ENCODE assay signal across 27 cellular contexts in genomic region chr1:172960019-172960418, GRCh38.
DNase-seq lines count a peak whose midpoint lies in the region; ATAC-seq, FAIRE-seq and TF ChIP-seq lines count a peak whose summit lies in the region.
"Had no signal": no experiment of that assay in that cellular context is flagged by ENCODE, and none has a peak within 500 bp of the region (broad histone marks: within the 10 kb centered on the region; RNA-seq: fewer than 3 reads in every experiment).

No MANE protein-coding gene starts in this region.

- FAIRE-seq in keratinocyte (lab: Jason Lieb, UNC): peak; percentile 48
- FAIRE-seq in GM12891 (lab: Jason Lieb, UNC): no peak
- FAIRE-seq: colon, GM12878 had no signal

- peak; percentile 73 for ATAC-seq in SK-N-SH treated with all-trans-retinoic acid at 6 μM for 48 hours
- ATAC-seq in GM21423 (IDR thresholded peaks at IDR 0.05; ENCODE audit: unreplicated experiment): no peak
- ATAC-seq: GM12878 had no signal

- no peak for TF ChIP-seq POLR2A in GM12891 (IDR thresholded peaks at IDR 0.05; ENCODE audit: low read depth, low read length)

- no peak overlapping the region for H3K4me3 ChIP-seq in keratinocyte (ENCODE audit: control insufficient read depth in 2 of 3, extremely low read depth in 1 of 3, insufficient read depth in 2 of 3, low read depth in 1 of 3, low read length in 3 of 3)
- H3K4me3 ChIP-seq: adrenal gland, breast epithelium, GM12878, lung had no signal

- H3K27me3 ChIP-seq in keratinocyte (ENCODE audit: control insufficient read depth, extremely low read depth, insufficient read depth, low read length): no peaks in the 10 kb centered on the region
- H3K27me3 ChIP-seq: adrenal gland, breast epithelium had no signal

- H3K4me1 ChIP-seq in keratinocyte (ENCODE audit: control insufficient read depth, extremely low read depth, insufficient read depth, low read length): peaks cover 8% of the 10 kb centered on the region
- H3K4me1 ChIP-seq: adrenal gland, breast epithelium had no signal

- dilution Hi-C loops in keratinocyte (cut with MboI; ENCODE audit: extremely low pct_ligation_motif_present, low sequenced_read_pairs): no loop called here

- H3K79me2 ChIP-seq in keratinocyte (ENCODE audit: control insufficient read depth, insufficient read depth, low read length): no peaks in the 10 kb centered on the region

- no peak for TF ChIP-seq CTCF in keratinocyte (optimal IDR thresholded peaks at IDR 0.05 in 1 of 3, IDR thresholded peaks at IDR 0.05 in 1 of 3, conservative IDR thresholded peaks at IDR 0.05 in 1 of 3; ENCODE audit: extremely low read depth in 1 of 3, insufficient read depth in 2 of 3, low read length in 3 of 3)

- no peaks in the 10 kb centered on the region for H4K20me1 ChIP-seq in keratinocyte (ENCODE audit: control insufficient read depth, extremely low read depth, insufficient read depth, low read length)

- no peaks in the 10 kb centered on the region for H3K9me3 ChIP-seq in keratinocyte (ENCODE audit: control insufficient read depth, low read depth, low read length)
- H3K9me3 ChIP-seq: adrenal gland, breast epithelium had no signal

- H3K4me2 ChIP-seq in keratinocyte (ENCODE audit: control insufficient read depth, extremely low read depth, insufficient read depth, low read depth, low read length): no peak overlapping the region

- no peaks in the 10 kb centered on the region for H3K36me3 ChIP-seq in keratinocyte (ENCODE audit: control insufficient read depth in 2 of 2, extremely low read depth in 1 of 2, insufficient read depth in 2 of 2, low read length in 2 of 2)
- H3K36me3 ChIP-seq: adrenal gland, breast epithelium, WERI-Rb-1 had no signal

- no peak overlapping the region for H3K9ac ChIP-seq in keratinocyte (ENCODE audit: control insufficient read depth, extremely low read depth, insufficient read depth, low read length)

- DNase-seq in A172 (ENCODE audit: low spot score): peak; percentile 58
- DNase-seq in HCEC 1CT: peak; percentile 54
- no peak for DNase-seq in keratinocyte (ENCODE audit: low read depth, low spot score)
- no peak for DNase-seq in GOT3 (lab: John Stamatoyannopoulos, UW)
- DNase-seq in GM12891 (ENCODE audit: insufficient read length, low spot score): no peak
- DNase-seq in dedifferentiated amniotic fluid mesenchymal stem cell (ENCODE audit: extremely low spot score): no peak
- DNase-seq: activated CD4-positive, alpha-beta T cell treated with anti-CD3 and anti-CD28 coated beads, Interleukin-2, amount 10 ng/mL, durations not matched to agents 7 days and 5 days; activated naive CD4-positive, alpha-beta T cell; activated T-cell treated with anti-CD3 and anti-CD28 coated beads, Interleukin-2, amount 50 U/mL, for 48 hours; adrenal gland; COR-L47; DMS79; endodermal cell; kidney; NCI-H187; NCI-H774; OCI-M1; stimulated activated CD8-positive, alpha-beta memory T cell treated with anti-CD3 and anti-CD28 coated beads, Interleukin-4, amount 100 ng/mL, for 48 hours; T-helper 9 cell; WERI-Rb-1 had no signal

- H3K27ac ChIP-seq in keratinocyte (ENCODE audit: control insufficient read depth, insufficient read depth, low read length): no peak overlapping the region
- H3K27ac ChIP-seq: 22Rv1, adrenal gland, breast epithelium, WERI-Rb-1 had no signal

- no peaks in the 10 kb centered on the region for H3K9me1 ChIP-seq in keratinocyte (ENCODE audit: control insufficient read depth, extremely low read depth, insufficient read depth, low read length)

- peak overlapping the region; percentile 44 for H2AFZ ChIP-seq in keratinocyte (ENCODE audit: control insufficient read depth, low read length)

TF ChIP-seq in SK-N-SH treated with all-trans-retinoic acid at 6 μM for 48 hours, 23 proteins besides CTCF, POLR2A, EP300 and RAD21:
- TF ChIP-seq ISL1 (CRISPR knock-in tag; IDR thresholded peaks at IDR 0.05) (no peak), CREB5 (CRISPR knock-in tag; IDR thresholded peaks at IDR 0.05; ENCODE audit: low read depth) (no peak), ZNF70 (CRISPR knock-in tag; IDR thresholded peaks at IDR 0.05) (no peak), PATZ1 (CRISPR knock-in tag; IDR thresholded peaks at IDR 0.05; ENCODE audit: borderline replicate concordance) (no peak), ZC3H10 (CRISPR knock-in tag; IDR thresholded peaks at IDR 0.05) (0 out of 2 replicates have a peak, but pooled peaks have one; percentile 8), PPARA (CRISPR knock-in tag; IDR thresholded peaks at IDR 0.05; ENCODE audit: borderline replicate concordance) (no peak), ZNF8 (CRISPR knock-in tag; IDR thresholded peaks at IDR 0.05) (no peak), ZFP30 (CRISPR knock-in tag; IDR thresholded peaks at IDR 0.05) (no peak)
TF ChIP-seq in SK-N-SH treated with all-trans-retinoic acid at 6 μM for 48 hours: peak in this region for 1.

TF ChIP-seq in GM12891, 5 proteins besides CTCF, POLR2A, EP300 and RAD21:
- no peak for TF ChIP-seq POLR2AphosphoS5 (IDR thresholded peaks at IDR 0.05; ENCODE audit: low read depth, low read length)

Comparison
In these comparisons a context has a peak if more than half of its experiments do, and no peak if none do; other contexts are left out.
1. DNase-seq: peak in A172 (single experiment) and HCEC 1CT (single experiment); none in keratinocyte (single experiment), GOT3 (single experiment), GM12891 (single experiment) and dedifferentiated amniotic fluid mesenchymal stem cell (single experiment).